Comparison of ENCODE assay signal across 8 cellular contexts in genomic region chr1:68173283-68174172, GRCh38. TPM values are rescaled to one million over a fixed set of nuclear protein-coding genes. Genes with fewer than 3 reads are reported as not detected.
DNase-seq lines count a peak whose midpoint lies in the region; ATAC-seq and TF ChIP-seq lines count a peak whose summit lies in the region.

No MANE protein-coding gene starts in this region.

- in situ Hi-C loops in G401 (cut with HindIII; ENCODE audit: low sequenced_read_pairs) = no loop called here
- in situ Hi-C loops in KBM-7 (cut with MboI; ENCODE audit: low pct_unique_long_range_greater_than_20kb, low sequenced_read_pairs) = no loop called here

- no peaks in the 10 kb centered on the region for H3K27me3 ChIP-seq in mucosa of stomach (ENCODE audit: control insufficient read depth, insufficient read depth, low read length)

- no peaks in the 10 kb centered on the region for H3K9me3 ChIP-seq in mucosa of stomach (ENCODE audit: control insufficient read depth, low read length)

- H3K9ac ChIP-seq in mucosa of stomach (ENCODE audit: low read length) = peak overlapping the region; percentile 9

- intact Hi-C loops in Right ventricle myocardium inferior (cut with DNase I) = loop anchor here (2.0 to 5.0 kb wide), 2 partner anchors 41 to 57 kb away; no protein-coding TSS in a partner anchor
- intact Hi-C loops in cardiac septum (cut with DNase I) = loop anchor here (2.0 kb wide), 2 partner anchors 23 to 57 kb away; no protein-coding TSS in a partner anchor

- POLR2A ChIA-PET in GM10248 (lab: Yijun Ruan, JAX) = no interaction called here

- no peak for TF ChIP-seq CTCF in GM10248 (IDR thresholded peaks at IDR 0.05; ENCODE audit: control extremely low read depth, extremely low read depth, low read depth, missing control alignments)

- H3K4me1 ChIP-seq in mucosa of stomach (ENCODE audit: control insufficient read depth, insufficient read depth, low read length) = peaks cover 51% of the 10 kb centered on the region

- no peak for DNase-seq in Right ventricle myocardium inferior (ENCODE audit: missing footprints)
- no peak for DNase-seq in cardiac septum (ENCODE audit: low spot score)
- DNase-seq in dermis microvascular lymphatic vessel endothelial cell (ENCODE audit: low read depth in 2 of 2) = peak; percentile 90 to 93
- no peak for DNase-seq in G401 (ENCODE audit: low spot score)
- DNase-seq in HT-29 (ENCODE audit: low spot score) = no peak
- no peak for DNase-seq in KBM-7
- no peak for DNase-seq in GM10248 (ENCODE audit: extremely low spot score)

- H3K36me3 ChIP-seq in mucosa of stomach (ENCODE audit: control insufficient read depth, insufficient read depth, low read length) = no peaks in the 10 kb centered on the region

- no peak overlapping the region for H3K4me3 ChIP-seq in mucosa of stomach (ENCODE audit: low read length)

- CTCF ChIA-PET in GM10248 (lab: Yijun Ruan, JAX) = interaction anchor here (0.9 to 1.1 kb wide), 2 partner anchors 27 to 34 kb away, joined by 3 read pairs; no protein-coding TSS in a partner anchor

- ATAC-seq in Right ventricle myocardium inferior = peak; percentile 67

RNA-seq across cellular contexts. Expression of gene WLS, which starts 58.8 kb away (rescaled TPM):
- total RNA-seq in Right ventricle myocardium inferior = 97.2 TPM
- total RNA-seq in cardiac septum = 78.0 TPM
- 31.6 and 32.5 TPM in 2 replicates for total RNA-seq in dermis microvascular lymphatic vessel endothelial cell
- 280 and 326 TPM in 2 replicates for total RNA-seq in G401 (2014; rRNA removed; shearing (Covaris generic))
- total RNA-seq in HT-29 (2014; rRNA removed; shearing (Covaris generic)) = 29.0 and 30.8 TPM in 2 replicates

Comparison
In these comparisons a context has a peak if more than half of its experiments do, and no peak if none do; other contexts are left out.
1. DNase-seq: peak in dermis microvascular lymphatic vessel endothelial cell (2 of 2); none in Right ventricle myocardium inferior (single experiment), cardiac septum (single experiment), G401 (single experiment), HT-29 (single experiment), KBM-7 (single experiment) and GM10248 (single experiment).